Comparison of ENCODE assay signal across 11 cellular contexts in genomic region chr3:49807427-49808114, GRCh38. TPM values are rescaled to one million over a fixed set of nuclear protein-coding genes. Genes with fewer than 3 reads are reported as not detected.
DNase-seq lines count a peak whose midpoint lies in the region; ATAC-seq, FAIRE-seq and TF ChIP-seq lines count a peak whose summit lies in the region.
"Had no signal": no experiment of that assay in that cellular context is flagged by ENCODE, and none has a peak within 500 bp of the region (broad histone marks: within the 10 kb centered on the region; RNA-seq: fewer than 3 reads in every experiment).

No MANE protein-coding gene starts in this region.

- H3K9me3 ChIP-seq in Peyer's patch, result no peaks in the 10 kb centered on the region

- H3K9me3 Mint-ChIP-seq in stimulated activated effector memory CD8-positive, alpha-beta T cell treated with anti-CD3 and anti-CD28 coated beads, Interleukin-12 subunit alpha, Interleukin-12 subunit beta, amount 100 ng/mL, for 72 hours, result no peaks in the 10 kb centered on the region

- H3K4me3 ChIP-seq in Peyer's patch, result no peak overlapping the region
- no peak overlapping the region for H3K4me3 ChIP-seq in fibroblast of pulmonary artery (replicated peaks; ENCODE audit: low read depth, low read length)

- TF ChIP-seq CTCF in Peyer's patch (IDR thresholded peaks at IDR 0.05) (no peak), fibroblast of pulmonary artery (IDR thresholded peaks at IDR 0.05; ENCODE audit: low read length, missing control alignments) (no peak)

- no peaks in the 10 kb centered on the region for H3K27me3 ChIP-seq in Peyer's patch

- H3K36me3 Mint-ChIP-seq in stimulated activated effector memory CD8-positive, alpha-beta T cell treated with anti-CD3 and anti-CD28 coated beads, Interleukin-12 subunit alpha, Interleukin-12 subunit beta, amount 100 ng/mL, for 72 hours, result peaks cover 21% of the 10 kb centered on the region

- H3K4me1 ChIP-seq in Peyer's patch, result peaks cover 1 to 50% (median 48%) of the 10 kb centered on the region in 4 donors

- DNase-seq in GM12891 (ENCODE audit: insufficient read length, low spot score) (no peak), Peyer's patch (peak in 1 of 3 donors; percentile 39), fibroblast of pulmonary artery (ENCODE audit: low read depth) (peak; percentile 53), DMS 273 (lab: John Stamatoyannopoulos, UW; ENCODE audit: unreplicated experiment) (no peak), G401 (ENCODE audit: low spot score) (no peak), activated gamma-delta T cell (lab: John Stamatoyannopoulos, UW) (no peak)
- no peak for DNase-seq in stimulated activated effector memory CD8-positive, alpha-beta T cell treated with anti-CD3 and anti-CD28 coated beads, Interleukin-12 subunit alpha, Interleukin-12 subunit beta, amount 100 ng/mL, for 72 hours (ENCODE audit: low spot score in 2 of 2)
- DNase-seq: NCI-H526 treated with DMSO at 0.1 percent for 48 hours; stimulated activated naive CD4-positive, alpha-beta T cell had no signal

- H3K27ac Mint-ChIP-seq in stimulated activated effector memory CD8-positive, alpha-beta T cell treated with anti-CD3 and anti-CD28 coated beads, Interleukin-12 subunit alpha, Interleukin-12 subunit beta, amount 100 ng/mL, for 72 hours, result peak overlapping the region; percentile 76

- no peak overlapping the region for H3K4me3 Mint-ChIP-seq in stimulated activated effector memory CD8-positive, alpha-beta T cell treated with anti-CD3 and anti-CD28 coated beads, Interleukin-12 subunit alpha, Interleukin-12 subunit beta, amount 100 ng/mL, for 72 hours

- peak; percentile 83 for FAIRE-seq in GM12891 (lab: Jason Lieb, UNC)

- H3K36me3 ChIP-seq in Peyer's patch, result peaks cover 0 to 44% (median 0%) of the 10 kb centered on the region in 3 donors

- TF ChIP-seq POLR2A in GM12891 (IDR thresholded peaks at IDR 0.05; ENCODE audit: low read depth, low read length), result no peak
- TF ChIP-seq POLR2A in Peyer's patch (IDR thresholded peaks at IDR 0.05), result no peak

- H3K27ac ChIP-seq in Peyer's patch, result peak overlapping the region in 3 of 4 donors; percentile 47 to 98 (median 90)

- in situ Hi-C loops in G401 (cut with HindIII; ENCODE audit: low sequenced_read_pairs), result no loop called here

- no peak for ATAC-seq in stimulated activated effector memory CD8-positive, alpha-beta T cell treated with anti-CD3 and anti-CD28 coated beads, Interleukin-12 subunit alpha, Interleukin-12 subunit beta, amount 100 ng/mL, for 72 hours

- peaks cover 37% of the 10 kb centered on the region for H3K4me1 Mint-ChIP-seq in stimulated activated effector memory CD8-positive, alpha-beta T cell treated with anti-CD3 and anti-CD28 coated beads, Interleukin-12 subunit alpha, Interleukin-12 subunit beta, amount 100 ng/mL, for 72 hours

TF ChIP-seq in GM12891, 5 proteins besides CTCF, POLR2A, EP300 and RAD21:
- TF ChIP-seq TAF1 (IDR thresholded peaks at IDR 0.05; ENCODE audit: low read depth, low read length) (no peak), SPI1 (IDR thresholded peaks at IDR 0.05; ENCODE audit: low read depth, low read length) (no peak), POLR2AphosphoS5 (IDR thresholded peaks at IDR 0.05; ENCODE audit: low read depth, low read length) (no peak), POU2F2 (IDR thresholded peaks at IDR 0.05; ENCODE audit: low read depth, low read length) (no peak), PAX5 (IDR thresholded peaks at IDR 0.05; ENCODE audit: insufficient read depth, low read length, severe bottlenecking) (no peak)

RNA-seq across cellular contexts. Expression of gene INKA1, which starts 4.5 kb away (rescaled TPM):
- 1.5 TPM for polyA plus RNA-seq in GM12891 (2012; ENCODE audit: low read depth, missing spikeins)
- total RNA-seq in Peyer's patch, result 10 to 100 TPM in 1 of 4 donors, 1 to 10 TPM in 1, not detected in 2; 1.9 to 22.3 TPM
- 0.68 and 5.2 TPM in 2 replicates for total RNA-seq in G401 (2014; rRNA removed; shearing (Covaris generic))
- total RNA-seq: kidney epithelial cell had no signal

RNA-seq across cellular contexts. Expression of gene UBA7, which starts 6.2 kb away (rescaled TPM):
- polyA plus RNA-seq in GM12891 (2012; ENCODE audit: low read depth, missing spikeins), result 80.4 TPM
- total RNA-seq in Peyer's patch, result 100 to 1,000 TPM; 155 to 349 (median 263) TPM
- 0.14 and 0.49 TPM in 2 replicates for total RNA-seq in G401 (2014; rRNA removed; shearing (Covaris generic))

RNA-seq across cellular contexts. Expression of gene CDHR4, which starts 7.9 kb away (rescaled TPM):
- polyA plus RNA-seq in GM12891 (2012; ENCODE audit: low read depth, missing spikeins), result not detected
- 1 to 10 TPM in 1 of 4 donors, not detected in 3; 1.0 TPM for total RNA-seq in Peyer's patch
- not detected in 2 replicates for total RNA-seq in G401 (2014; rRNA removed; shearing (Covaris generic))
- total RNA-seq: kidney epithelial cell; T-helper 2 cell treated with Interferon-gamma antibody and Interleukin-4, amounts not matched to agents 100 ng/mL and 5 ng/mL, for 36 hours had no signal

RNA-seq across cellular contexts. Expression of gene IP6K1, which starts 21.2 kb away (rescaled TPM):
- polyA plus RNA-seq in GM12891 (2012; ENCODE audit: low read depth, missing spikeins), result 8.2 TPM
- 10 to 100 TPM; 30.6 to 56.1 (median 46.8) TPM for total RNA-seq in Peyer's patch
- 33.2 and 42.5 TPM in 2 replicates for total RNA-seq in G401 (2014; rRNA removed; shearing (Covaris generic))

RNA-seq across cellular contexts. Expression of gene TRAIP, which starts 48.8 kb away (rescaled TPM):
- 10.2 TPM for polyA plus RNA-seq in GM12891 (2012; ENCODE audit: low read depth, missing spikeins)
- 1 to 10 TPM; 2.1 to 8.3 (median 4.7) TPM for total RNA-seq in Peyer's patch
- 7.2 and 20.4 TPM in 2 replicates for total RNA-seq in G401 (2014; rRNA removed; shearing (Covaris generic))

Comparison
In these comparisons a context has a peak if more than half of its experiments do, and no peak if none do; other contexts are left out.
1. RNA of gene UBA7, which starts 6.2 kb away (total RNA-seq): 155 to 349 TPM in Peyer's patch; 0.14 to 0.49 TPM in G401; every median in the first group is over 100 times any median in the second.